22 cellular contexts compared by ENCODE assay signal in the genomic region with DNA sequence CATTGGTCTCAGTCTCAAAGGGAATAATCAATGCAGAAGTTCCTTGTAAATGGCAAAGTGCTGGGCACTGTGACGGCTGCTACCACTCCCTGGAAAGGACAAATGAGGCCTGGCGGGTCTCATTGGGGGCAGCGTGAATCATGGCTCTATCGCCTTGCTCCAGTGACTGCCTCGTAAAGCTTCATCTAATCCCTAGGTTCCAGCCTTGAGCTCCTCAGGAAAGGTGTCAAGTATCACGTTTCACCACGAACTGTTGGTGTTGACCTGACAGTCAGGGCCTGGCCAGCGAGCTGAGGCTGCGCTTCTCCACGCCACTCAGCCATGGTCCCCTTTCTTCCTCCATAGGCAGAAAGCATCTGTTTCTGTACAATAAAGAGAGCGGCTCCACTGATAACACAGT.
"Had no signal": no experiment of that assay in that cellular context is flagged by ENCODE, and none has a peak within 500 bp of the region (broad histone marks: within the 10 kb centered on the region; RNA-seq: fewer than 3 reads in every experiment).

No MANE protein-coding gene starts in this region.

- H3K4me3 ChIP-seq: esophagus muscularis mucosa, gastrocnemius medialis, heart right ventricle, pancreas, prostate gland, right lobe of liver, tibial artery, upper lobe of left lung, uterus had no signal

- H3K27me3 ChIP-seq: esophagus muscularis mucosa, gastrocnemius medialis, heart right ventricle, pancreas, right lobe of liver, tibial artery, upper lobe of left lung had no signal

- H3K4me1 Mint-ChIP-seq: mesothelial cell of epicardium had no signal

- H3K27ac Mint-ChIP-seq: effector memory CD8-positive, alpha-beta T cell; mesothelial cell of epicardium; natural killer cell treated with Interleukin-12 subunit alpha and Interleukin-12 subunit beta and Interleukin-15 and Interleukin-18, amount 100 ng/mL, for 72 hours; stimulated activated effector memory CD8-positive, alpha-beta T cell treated with anti-CD3 and anti-CD28 coated beads, Interleukin-12 subunit alpha, Interleukin-12 subunit beta, amount 100 ng/mL, for 72 hours; stimulated activated naive CD8-positive, alpha-beta T cell treated with anti-CD3 and anti-CD28 coated beads, Interleukin-15, Interleukin-2, amounts not matched to agents 100 ng/mL and 50 ng/mL, for 24 hours had no signal

- H3K4me3 Mint-ChIP-seq: effector memory CD8-positive, alpha-beta T cell; mesothelial cell of epicardium; natural killer cell treated with Interleukin-12 subunit alpha and Interleukin-12 subunit beta and Interleukin-15 and Interleukin-18, amount 100 ng/mL, for 72 hours; stimulated activated effector memory CD8-positive, alpha-beta T cell treated with anti-CD3 and anti-CD28 coated beads, Interleukin-12 subunit alpha, Interleukin-12 subunit beta, amount 100 ng/mL, for 72 hours; stimulated activated naive CD8-positive, alpha-beta T cell treated with anti-CD3 and anti-CD28 coated beads, Interleukin-15, Interleukin-2, amounts not matched to agents 100 ng/mL and 50 ng/mL, for 24 hours had no signal

- ATAC-seq: effector memory CD8-positive, alpha-beta T cell; gastrocnemius medialis; heart right ventricle; left lobe of liver; pancreas; right lobe of liver had no signal

- DNase-seq: effector memory CD8-positive, alpha-beta T cell; gastrocnemius medialis; heart right ventricle; hypothalamus; kidney glomerular epithelial cell; mammary epithelial cell; occipital lobe; pancreas; right lobe of liver; stimulated activated CD4-positive, alpha-beta T cell treated with anti-CD3 and anti-CD28 coated beads, Interleukin-4, amount 100 ng/mL, for 1 hour; stimulated activated CD8-positive, alpha-beta memory T cell treated with anti-CD3 and anti-CD28 coated beads, Interleukin-4, amount 100 ng/mL, for 48 hours; tibial artery; upper lobe of left lung; uterus had no signal

- H3K36me3 ChIP-seq: esophagus muscularis mucosa, gastrocnemius medialis, heart right ventricle, pancreas, prostate gland, right lobe of liver, tibial artery, upper lobe of left lung, uterus had no signal

- H3K27ac ChIP-seq: epithelial cell of prostate, esophagus muscularis mucosa, gastrocnemius medialis, heart right ventricle, pancreas, prostate gland, right lobe of liver, tibial artery, upper lobe of left lung, uterus had no signal

- H3K9me3 Mint-ChIP-seq: effector memory CD8-positive, alpha-beta T cell; stimulated activated effector memory CD8-positive, alpha-beta T cell treated with anti-CD3 and anti-CD28 coated beads, Interleukin-12 subunit alpha, Interleukin-12 subunit beta, amount 100 ng/mL, for 72 hours had no signal

- H3K9me3 ChIP-seq: esophagus muscularis mucosa, gastrocnemius medialis, pancreas, prostate gland, right lobe of liver, upper lobe of left lung, uterus had no signal

- H3K36me3 Mint-ChIP-seq: mesothelial cell of epicardium; stimulated activated effector memory CD8-positive, alpha-beta T cell treated with anti-CD3 and anti-CD28 coated beads, Interleukin-12 subunit alpha, Interleukin-12 subunit beta, amount 100 ng/mL, for 72 hours had no signal

- H3K4me1 ChIP-seq: esophagus muscularis mucosa, gastrocnemius medialis, prostate gland, right lobe of liver, tibial artery, uterus had no signal
